ENCODE assay signal across 8 cellular contexts in genomic region chr4:82809614-82810013, GRCh38. TPM values are rescaled to one million over a fixed set of nuclear protein-coding genes. Genes with fewer than 3 reads are reported as not detected.
"Had no signal": no experiment of that assay in that cellular context is flagged by ENCODE, and none has a peak within 500 bp of the region (broad histone marks: within the 10 kb centered on the region; RNA-seq: fewer than 3 reads in every experiment).

No MANE protein-coding gene starts in this region.

- H3K27ac ChIP-seq: GM23248, HL-60 had no signal

- H3K36me3 ChIP-seq: HAP-1 had no signal

- H3K4me3 ChIP-seq: GM23248, HAP-1 had no signal

- DNase-seq: GM23248, GOT3, H7, HFFc6, KBM-7 had no signal

- H3K9ac ChIP-seq: GM23248 had no signal

- H3K9me3 ChIP-seq: HAP-1 had no signal

RNA-seq across cellular contexts. Expression of gene SCD5, which starts 11.0 kb away (rescaled TPM):
- total RNA-seq: HepG2 had no signal
